8 cellular contexts compared by ENCODE assay signal in the genomic region with DNA sequence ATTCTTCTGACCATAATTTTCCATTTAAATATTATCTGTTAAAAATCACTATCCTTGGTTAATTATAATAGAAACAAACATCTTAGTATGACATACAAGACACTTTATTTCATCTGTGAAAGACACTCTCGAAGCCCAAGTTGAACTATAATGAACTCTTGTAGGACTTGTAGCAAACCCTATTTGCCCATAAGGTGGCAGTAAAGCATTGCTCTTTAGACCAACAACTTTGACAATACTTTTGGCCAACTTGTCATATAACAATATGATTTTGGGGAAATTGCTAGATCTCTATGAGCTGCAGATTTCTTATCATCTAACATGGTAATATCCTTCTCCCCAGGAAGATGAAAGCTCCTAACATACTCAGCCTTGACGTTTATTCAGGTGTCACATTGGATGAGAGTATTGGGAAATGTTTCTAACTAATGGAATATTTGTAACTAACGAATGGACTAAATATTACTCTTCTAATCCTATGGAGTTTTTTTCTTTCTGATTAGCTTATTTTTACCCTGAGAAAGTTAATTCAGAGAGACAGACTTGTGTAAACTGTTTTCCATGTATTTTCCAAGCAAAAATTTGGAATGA. TPM values are rescaled to one million over a fixed set of nuclear protein-coding genes. Genes with fewer than 3 reads are reported as not detected.
DNase-seq lines count a peak whose midpoint lies in the region; ATAC-seq and TF ChIP-seq lines count a peak whose summit lies in the region.

No MANE protein-coding gene starts in this region.

- in situ Hi-C loops in Caki2 (cut with HindIII; ENCODE audit: low pct_unique_long_range_greater_than_20kb, low sequenced_read_pairs): no loop called here

- H3K9me3 ChIP-seq in Karpas-422 (ENCODE audit: low read length): no peaks in the 10 kb centered on the region

- TF ChIP-seq CTCF in natural killer cell (IDR thresholded peaks at IDR 0.05): peak; percentile 29
- no peak for TF ChIP-seq CTCF in lower leg skin (IDR thresholded peaks at IDR 0.05)

- peak; percentile 88 for ATAC-seq in GM19455 (IDR thresholded peaks at IDR 0.05; ENCODE audit: unreplicated experiment)
- no peak for ATAC-seq in natural killer cell
- no peak for ATAC-seq in GM21825 (IDR thresholded peaks at IDR 0.05; ENCODE audit: unreplicated experiment)

- H3K27ac Mint-ChIP-seq in natural killer cell: no peak overlapping the region

- H3K4me3 ChIP-seq in Karpas-422 (ENCODE audit: low read length): no peak overlapping the region
- no peak overlapping the region for H3K4me3 ChIP-seq in lower leg skin (ENCODE audit: low read depth, poor library complexity, severe bottlenecking)

- DNase-seq in Caki2 (ENCODE audit: low read depth): peak; percentile 17
- peak; percentile 83 for DNase-seq in Karpas-422
- DNase-seq in RPMI8226: peak; percentile 63
- peak; percentile 64 to 72 for DNase-seq in erythroblast (lab: John Stamatoyannopoulos, UW)
- no peak for DNase-seq in natural killer cell
- DNase-seq in lower leg skin (ENCODE audit: low spot score in 2 of 2): no peak

- TF ChIP-seq POLR2A in erythroblast (IDR thresholded peaks at IDR 0.05; ENCODE audit: low read length): no peak
- TF ChIP-seq POLR2A in lower leg skin (IDR thresholded peaks at IDR 0.05): no peak

- no peaks in the 10 kb centered on the region for H3K36me3 ChIP-seq in Karpas-422 (ENCODE audit: insufficient read depth, low read length)

- peaks cover 0 to 8% of the 10 kb centered on the region in 2 donors for H3K27me3 Mint-ChIP-seq in natural killer cell (ENCODE audit: low read depth in 2 of 2)

- H3K4me1 Mint-ChIP-seq in natural killer cell: no peaks in the 10 kb centered on the region

- no peaks in the 10 kb centered on the region for H3K27me3 ChIP-seq in Karpas-422 (ENCODE audit: low read length)

- no peaks in the 10 kb centered on the region for H4K20me1 ChIP-seq in Karpas-422 (ENCODE audit: insufficient read depth, low read depth, low read length)

- H3K9me3 Mint-ChIP-seq in natural killer cell: no peaks in the 10 kb centered on the region

- WGBS in lower leg skin, 2 donors: 28 to 34% methylated on average over 3 of the region's 3 CpGs

- H3K9ac ChIP-seq in Karpas-422 (ENCODE audit: low read length): no peak overlapping the region

- H3K27ac ChIP-seq in Karpas-422 (ENCODE audit: low read length): no peak overlapping the region

- no peaks in the 10 kb centered on the region for H3K36me3 Mint-ChIP-seq in natural killer cell

- H3K79me2 ChIP-seq in Karpas-422 (ENCODE audit: low read length): no peaks in the 10 kb centered on the region

- H3K4me3 Mint-ChIP-seq in natural killer cell: no peak overlapping the region

- H3K4me1 ChIP-seq in Karpas-422 (ENCODE audit: low read length): no peaks in the 10 kb centered on the region

- H2AFZ ChIP-seq in Karpas-422 (ENCODE audit: low read length): no peak overlapping the region

- H3K9me2 ChIP-seq in Karpas-422 (replicated peaks; ENCODE audit: insufficient read depth, low read length): no peaks in the 10 kb centered on the region

- intact Hi-C loops in natural killer cell (cut with micrococcal nuclease): loop anchor here (1.0 kb wide), 1 partner anchor 552 kb away; no protein-coding TSS in a partner anchor
- intact Hi-C loops in lower leg skin (cut with DNase I; ENCODE audit: low total_unique reads): no loop called here

- no peak overlapping the region for H3K4me2 ChIP-seq in Karpas-422 (ENCODE audit: low read depth, low read length, poor library complexity, severe bottlenecking)

RNA-seq across cellular contexts. Expression of gene SPINK14, which starts 11.0 kb away (rescaled TPM):
- total RNA-seq in Caki2 (2014; rRNA removed; shearing (Covaris generic); ENCODE audit: low replicate concordance): not detected in 2 replicates
- total RNA-seq in Karpas-422 (2014; rRNA removed; shearing (Covaris generic); ENCODE audit: low replicate concordance): not detected in 2 replicates
- total RNA-seq in natural killer cell (not detected), lower leg skin (not detected)

RNA-seq across cellular contexts. Expression of gene SPINK6, which starts 23.5 kb away (rescaled TPM):
- not detected in 2 replicates for total RNA-seq in Caki2 (2014; rRNA removed; shearing (Covaris generic); ENCODE audit: low replicate concordance)
- total RNA-seq in Karpas-422 (2014; rRNA removed; shearing (Covaris generic); ENCODE audit: low replicate concordance): not detected in 2 replicates
- not detected for total RNA-seq in natural killer cell
- total RNA-seq in lower leg skin: under 1 TPM in 1 of 4 donors, not detected in 3; 0.59 TPM

RNA-seq across cellular contexts. Expression of gene MARCOL, which starts 59.0 kb away (rescaled TPM):
- not detected in 2 replicates for total RNA-seq in Caki2 (2014; rRNA removed; shearing (Covaris generic); ENCODE audit: low replicate concordance)
- not detected in 2 replicates for total RNA-seq in Karpas-422 (2014; rRNA removed; shearing (Covaris generic); ENCODE audit: low replicate concordance)
- total RNA-seq in natural killer cell: not detected
- not detected for total RNA-seq in lower leg skin

Comparison
In these comparisons a context has a peak if more than half of its experiments do, and no peak if none do; other contexts are left out.
1. DNase-seq: peak in Caki2 (single experiment), Karpas-422 (single experiment), RPMI8226 (single experiment) and erythroblast (2 of 2); none in natural killer cell (single experiment) and lower leg skin (0 of 2).